ENCODE assay signal across 8 cellular contexts in genomic region chr4:150582101-150582565, GRCh38. TPM values are rescaled to one million over a fixed set of nuclear protein-coding genes. Genes with fewer than 3 reads are reported as not detected.
DNase-seq lines count a peak whose midpoint lies in the region; TF ChIP-seq lines count a peak whose summit lies in the region.
"Had no signal": no experiment of that assay in that cellular context is flagged by ENCODE, and none has a peak within 500 bp of the region (broad histone marks: within the 10 kb centered on the region; RNA-seq: fewer than 3 reads in every experiment).

Gene MAB21L2 (plus strand): TSS chr4:150582151. CDS start chr4:150583030, 879 bp downstream.

- H3K9me3 ChIP-seq in SJSA1 (replicated peaks) = no peaks in the 10 kb centered on the region
- peaks cover 8 to 17% of the 10 kb centered on the region in 2 donors for H3K9me3 ChIP-seq in esophagus (ENCODE audit: control insufficient read depth in 2 of 2, insufficient read depth in 1 of 2, low read depth in 1 of 2, low read length in 1 of 2)
- H3K9me3 ChIP-seq in muscle layer of colon (ENCODE audit: low read length) = no peaks in the 10 kb centered on the region
- H3K9me3 ChIP-seq in transverse colon = no peaks in the 10 kb centered on the region

- H3K27ac ChIP-seq in SJSA1 = no peak within 1 kb of the TSS
- no peak within 1 kb of the TSS for H3K27ac ChIP-seq in esophagus (ENCODE audit: low read depth in 2 of 2, low read length in 1 of 2)
- H3K27ac ChIP-seq in muscle layer of colon (ENCODE audit: low read depth, low read length) = peak within 1 kb of the TSS; percentile 93
- H3K27ac ChIP-seq in transverse colon = peak within 1 kb of the TSS; percentile 85 to 91 (median 88)

- H3K4me1 ChIP-seq in SJSA1 (replicated peaks) = peaks cover 13% of the 10 kb centered on the region
- H3K4me1 ChIP-seq in esophagus (ENCODE audit: control insufficient read depth in 2 of 2, insufficient read depth in 2 of 2, low read length in 1 of 2) = no peaks in the 10 kb centered on the region
- H3K4me1 ChIP-seq in muscle layer of colon (ENCODE audit: insufficient read depth, low read length) = no peaks in the 10 kb centered on the region
- H3K4me1 ChIP-seq in transverse colon = peaks cover 0 to 2% (median 0%) of the 10 kb centered on the region in 4 donors

- intact Hi-C loops in transverse colon (cut with DNase I; ENCODE audit: low total_unique reads) = loop anchor here (5.0 kb wide), 1 partner anchor 280 kb away; no protein-coding TSS in a partner anchor

- DNase-seq in SJSA1 (ENCODE audit: low read depth in 1 of 2, low spot score in 2 of 2) = peak in 1 of 2 experiments; percentile 41
- DNase-seq in transverse colon = no peak
- DNase-seq in AG08396 (ENCODE audit: low spot score) = no peak
- DNase-seq in COLO829 (ENCODE audit: low spot score) = no peak
- DNase-seq in DMS 273 (lab: John Stamatoyannopoulos, UW; ENCODE audit: unreplicated experiment) = no peak
- DNase-seq: T1000 had no signal

- H3K4me3 ChIP-seq in SJSA1 = peak within 1 kb of the TSS; percentile 43
- peak within 1 kb of the TSS; percentile 18 to 21 for H3K4me3 ChIP-seq in esophagus (ENCODE audit: low read depth in 1 of 2, low read length in 2 of 2)
- H3K4me3 ChIP-seq in muscle layer of colon (ENCODE audit: low read depth in 1 of 2, low read length in 2 of 2) = peak within 1 kb of the TSS; percentile 83 to 86
- H3K4me3 ChIP-seq in transverse colon = peak within 1 kb of the TSS; percentile 37 to 52 (median 46)

- TF ChIP-seq EP300 in transverse colon (IDR thresholded peaks at IDR 0.05; ENCODE audit: low read depth) = no peak

- H3K27me3 ChIP-seq in SJSA1 (replicated peaks) (peaks cover 38% of the 10 kb centered on the region), esophagus (ENCODE audit: control insufficient read depth in 1 of 2, insufficient read depth in 2 of 2, low read length in 2 of 2) (no peaks in the 10 kb centered on the region), muscle layer of colon (ENCODE audit: control insufficient read depth in 1 of 2, insufficient read depth in 2 of 2, low read length in 2 of 2) (no peaks in the 10 kb centered on the region), transverse colon (no peaks in the 10 kb centered on the region)

- in situ Hi-C loops in transverse colon (cut with MboI; ENCODE audit: low pct_ligation_motif_present in 1 of 4, low pct_unique_long_range_greater_than_20kb in 1 of 4, low sequenced_read_pairs in 3 of 4) = loop anchor here in 2 of 4 donors (10.0 to 25.0 kb wide), 2 partner anchors 270 to 277 kb away; no protein-coding TSS in a partner anchor

- H3K9ac ChIP-seq in muscle layer of colon (ENCODE audit: low read length) = peak within 1 kb of the TSS; percentile 94

- H3K36me3 ChIP-seq in SJSA1 (no peaks in the 10 kb centered on the region), esophagus (ENCODE audit: control insufficient read depth in 2 of 2, insufficient read depth in 2 of 2, low read length in 1 of 2) (peaks cover 7 to 19% of the 10 kb centered on the region in 2 donors), muscle layer of colon (ENCODE audit: insufficient read depth, low read length) (no peaks in the 10 kb centered on the region), transverse colon (peaks cover 0 to 13% (median 2%) of the 10 kb centered on the region in 4 donors)

- TF ChIP-seq POLR2A in transverse colon (IDR thresholded peaks at IDR 0.05) = no peak

- TF ChIP-seq CTCF in transverse colon (IDR thresholded peaks at IDR 0.05) = no peak

- WGBS in esophagus, 2 donors = 84 to 87% methylated on average over 19 of the region's 19 CpGs
- WGBS in transverse colon (ENCODE audit: low coverage in 1 of 2), 2 donors = 56 to 62% methylated on average over 14 to 19 of the region's 19 CpGs

RNA-seq across cellular contexts. Expression of gene MAB21L2, which starts in this region (rescaled TPM):
- not detected in 2 replicates for total RNA-seq in SJSA1 (2014; rRNA removed; shearing (Covaris generic))
- polyA plus RNA-seq in esophagus = under 1 TPM; 0.49 to 0.73 TPM
- total RNA-seq in transverse colon = 100 to 1,000 TPM in 1 of 4 donors, 10 to 100 TPM in 3; 63.0 to 106 (median 78.9) TPM

Comparison
In these comparisons a context has a peak if more than half of its experiments do, and no peak if none do; other contexts are left out.
1. RNA of gene MAB21L2 (total RNA-seq): 63.0 to 106 TPM in transverse colon; not detected in SJSA1; every median in the first group is over 10 times any median in the second.
2. H3K27ac ChIP-seq: peak in muscle layer of colon (single experiment) and transverse colon (4 of 4); none in SJSA1 (single experiment) and esophagus (0 of 2).
3. H3K4me3 ChIP-seq: peak in every context shown above with its lines; median percentile 84 in muscle layer of colon; 46 in transverse colon; 43 in SJSA1; 20 in esophagus.